In genomic region chr4:119040711-119041185, GRCh38 we compare ENCODE assay signal across 11 cellular contexts.
DNase-seq lines count a peak whose midpoint lies in the region; ATAC-seq and TF ChIP-seq lines count a peak whose summit lies in the region.
"Had no signal": no experiment of that assay in that cellular context is flagged by ENCODE, and none has a peak within 500 bp of the region (broad histone marks: within the 10 kb centered on the region; RNA-seq: fewer than 3 reads in every experiment).

No MANE protein-coding gene starts in this region.

- H3K27me3 ChIP-seq in AG04450 (ENCODE audit: control insufficient read depth, insufficient read depth, low read length) (no peaks in the 10 kb centered on the region), SJSA1 (replicated peaks) (no peaks in the 10 kb centered on the region)

- H3K4me3 ChIP-seq in AG04450 (ENCODE audit: low read depth, low read length) = peak overlapping the region; percentile 14
- H3K4me3 ChIP-seq in SJSA1 = no peak overlapping the region
- no peak overlapping the region for H3K4me3 ChIP-seq in fibroblast of villous mesenchyme (ENCODE audit: low read depth, low read length)

- H3K27ac ChIP-seq in AG04450 (ENCODE audit: low read depth, low read length) (peak overlapping the region; percentile 97), SJSA1 (peak overlapping the region; percentile 91)

- POLR2A ChIA-PET in AG04450 (lab: Yijun Ruan, JAX) = interaction anchor here (0.6 to 2.6 kb wide), 14 partner anchors 9 to 1016 kb away, joined by 3 to 17 read pairs (median 4); partner anchors contain the start of gene USP53

- TF ChIP-seq CTCF in AG04450 (IDR thresholded peaks at IDR 0.05; ENCODE audit: low read depth, low read length) (no peak), fibroblast of villous mesenchyme (IDR thresholded peaks at IDR 0.05; ENCODE audit: insufficient read depth, low read depth, low read length) (no peak), omental fat pad (IDR thresholded peaks at IDR 0.05) (no peak)

- DNase-seq in AG04450 (ENCODE audit: low read depth, low spot score) (peak; percentile 80), SJSA1 (ENCODE audit: low read depth in 1 of 2, low spot score in 2 of 2) (peak in 1 of 2 experiments; percentile 81), fibroblast of villous mesenchyme (ENCODE audit: low read depth) (peak; percentile 86), omental fat pad (ENCODE audit: low spot score) (no peak), NCI-H446 (lab: John Stamatoyannopoulos, UW) (no peak)
- DNase-seq in stimulated activated naive CD4-positive, alpha-beta T cell (lab: John Stamatoyannopoulos, UW) = no peak
- DNase-seq: activated naive CD4-positive, alpha-beta T cell treated with anti-CD3 and anti-CD28 coated beads, Interleukin-2, amount 50 U/mL, for 16 hours; naive thymus-derived CD4-positive, alpha-beta T cell; stimulated activated naive B cell treated with anti-CD40 and anti-IgM and Interleukin-4, amounts not matched to agents 10 μg/mL and 1 μg/mL and 100 μg/mL, for 72 hours had no signal

- CTCF ChIA-PET in AG04450 (lab: Charles Lee) = interaction anchor here (0.6 to 4.5 kb wide), 23 partner anchors 9 to 1016 kb away, joined by 3 to 49 read pairs (median 4); partner anchors contain the start of gene USP53

- ATAC-seq in omental fat pad (ENCODE audit: low FRiP score) (peak; percentile 26), HG03342 (IDR thresholded peaks at IDR 0.05; ENCODE audit: unreplicated experiment) (no peak), GM18907 (IDR thresholded peaks at IDR 0.05; ENCODE audit: unreplicated experiment) (no peak)
- ATAC-seq: naive thymus-derived CD4-positive, alpha-beta T cell; stimulated activated naive B cell treated with anti-CD40 and anti-IgM and Interleukin-4, amounts not matched to agents 10 μg/mL and 1 μg/mL and 100 μg/mL, for 72 hours had no signal

- H3K9me3 ChIP-seq in AG04450 (ENCODE audit: control insufficient read depth, insufficient read depth, low read length) = no peaks in the 10 kb centered on the region
- H3K9me3 ChIP-seq in SJSA1 (replicated peaks) = no peaks in the 10 kb centered on the region

- H3K36me3 ChIP-seq in SJSA1 = no peaks in the 10 kb centered on the region

- peaks cover 56% of the 10 kb centered on the region for H3K4me1 ChIP-seq in SJSA1 (replicated peaks)

Comparison
In these comparisons a context has a peak if more than half of its experiments do, and no peak if none do; other contexts are left out.
1. DNase-seq: peak in AG04450 (single experiment) and fibroblast of villous mesenchyme (single experiment); none in omental fat pad (single experiment), stimulated activated naive CD4-positive, alpha-beta T cell (0 of 6) and NCI-H446 (0 of 2).